2 cellular contexts compared by ENCODE assay signal in the genomic region with DNA sequence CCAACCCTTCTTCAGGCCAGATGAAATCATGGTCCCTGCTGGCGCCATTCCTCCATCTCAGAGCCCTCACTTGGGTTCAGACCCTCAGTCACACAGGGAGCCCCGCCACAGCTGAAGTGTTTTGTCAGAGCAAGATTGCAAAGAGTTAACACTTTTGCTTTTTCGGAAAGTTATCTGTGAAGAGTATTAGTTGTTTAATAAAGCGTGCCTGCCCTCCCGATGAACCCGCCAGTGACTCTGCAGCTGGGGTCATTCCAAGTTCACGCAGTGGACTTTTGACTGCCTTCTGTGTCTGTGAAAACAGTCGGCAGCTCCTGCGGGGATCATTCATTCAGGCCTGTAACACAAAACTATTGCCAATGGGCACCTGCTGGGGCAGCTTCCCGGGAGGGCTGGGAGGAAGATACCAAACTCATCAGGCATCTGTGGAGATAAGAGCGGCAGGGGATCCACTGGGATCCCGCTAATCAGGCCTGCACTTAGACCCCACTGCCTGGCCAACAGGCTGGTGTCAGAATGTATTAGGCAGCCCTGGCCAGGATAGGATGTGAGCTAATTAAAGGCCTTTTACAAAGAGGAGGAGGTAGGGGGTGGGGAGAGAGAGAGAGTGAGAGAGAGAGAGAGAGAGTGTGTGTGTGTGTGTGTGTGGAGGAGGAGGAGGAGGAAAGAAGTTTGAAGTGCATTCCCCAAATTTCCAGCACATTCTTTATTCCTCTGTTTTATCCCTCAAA.
TF ChIP-seq lines count a peak whose summit lies in the region.

No MANE protein-coding gene starts in this region.

TF ChIP-seq in K562, 482 proteins besides CTCF, POLR2A, EP300 and RAD21 (continued from another document and continues in another):
- TF ChIP-seq, protein P1, sequence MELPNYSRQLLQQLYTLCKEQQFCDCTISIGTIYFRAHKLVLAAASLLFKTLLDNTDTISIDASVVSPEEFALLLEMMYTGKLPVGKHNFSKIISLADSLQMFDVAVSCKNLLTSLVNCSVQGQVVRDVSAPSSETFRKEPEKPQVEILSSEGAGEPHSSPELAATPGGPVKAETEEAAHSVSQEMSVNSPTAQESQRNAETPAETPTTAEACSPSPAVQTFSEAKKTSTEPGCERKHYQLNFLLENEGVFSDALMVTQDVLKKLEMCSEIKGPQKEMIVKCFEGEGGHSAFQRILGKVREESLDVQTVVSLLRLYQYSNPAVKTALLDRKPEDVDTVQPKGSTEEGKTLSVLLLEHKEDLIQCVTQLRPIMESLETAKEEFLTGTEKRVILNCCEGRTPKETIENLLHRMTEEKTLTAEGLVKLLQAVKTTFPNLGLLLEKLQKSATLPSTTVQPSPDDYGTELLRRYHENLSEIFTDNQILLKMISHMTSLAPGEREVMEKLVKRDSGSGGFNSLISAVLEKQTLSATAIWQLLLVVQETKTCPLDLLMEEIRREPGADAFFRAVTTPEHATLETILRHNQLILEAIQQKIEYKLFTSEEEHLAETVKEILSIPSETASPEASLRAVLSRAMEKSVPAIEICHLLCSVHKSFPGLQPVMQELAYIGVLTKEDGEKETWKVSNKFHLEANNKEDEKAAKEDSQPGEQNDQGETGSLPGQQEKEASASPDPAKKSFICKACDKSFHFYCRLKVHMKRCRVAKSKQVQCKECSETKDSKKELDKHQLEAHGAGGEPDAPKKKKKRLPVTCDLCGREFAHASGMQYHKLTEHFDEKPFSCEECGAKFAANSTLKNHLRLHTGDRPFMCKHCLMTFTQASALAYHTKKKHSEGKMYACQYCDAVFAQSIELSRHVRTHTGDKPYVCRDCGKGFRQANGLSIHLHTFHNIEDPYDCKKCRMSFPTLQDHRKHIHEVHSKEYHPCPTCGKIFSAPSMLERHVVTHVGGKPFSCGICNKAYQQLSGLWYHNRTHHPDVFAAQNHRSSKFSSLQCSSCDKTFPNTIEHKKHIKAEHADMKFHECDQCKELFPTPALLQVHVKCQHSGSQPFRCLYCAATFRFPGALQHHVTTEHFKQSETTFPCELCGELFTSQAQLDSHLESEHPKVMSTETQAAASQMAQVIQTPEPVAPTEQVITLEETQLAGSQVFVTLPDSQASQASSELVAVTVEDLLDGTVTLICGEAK (IDR thresholded peaks at IDR 0.05): no peak
- TF ChIP-seq, protein P1 (CRISPR knock-in tag; IDR thresholded peaks at IDR 0.05): no peak
- TF ChIP-seq, protein P2, sequence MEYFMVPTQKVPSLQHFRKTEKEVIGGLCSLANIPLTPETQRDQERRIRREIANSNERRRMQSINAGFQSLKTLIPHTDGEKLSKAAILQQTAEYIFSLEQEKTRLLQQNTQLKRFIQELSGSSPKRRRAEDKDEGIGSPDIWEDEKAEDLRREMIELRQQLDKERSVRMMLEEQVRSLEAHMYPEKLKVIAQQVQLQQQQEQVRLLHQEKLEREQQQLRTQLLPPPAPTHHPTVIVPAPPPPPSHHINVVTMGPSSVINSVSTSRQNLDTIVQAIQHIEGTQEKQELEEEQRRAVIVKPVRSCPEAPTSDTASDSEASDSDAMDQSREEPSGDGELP (CRISPR knock-in tag; IDR thresholded peaks at IDR 0.05; ENCODE audit: borderline replicate concordance): no peak; the same call in 1 of the 2 replicates
- TF ChIP-seq, protein P3, sequence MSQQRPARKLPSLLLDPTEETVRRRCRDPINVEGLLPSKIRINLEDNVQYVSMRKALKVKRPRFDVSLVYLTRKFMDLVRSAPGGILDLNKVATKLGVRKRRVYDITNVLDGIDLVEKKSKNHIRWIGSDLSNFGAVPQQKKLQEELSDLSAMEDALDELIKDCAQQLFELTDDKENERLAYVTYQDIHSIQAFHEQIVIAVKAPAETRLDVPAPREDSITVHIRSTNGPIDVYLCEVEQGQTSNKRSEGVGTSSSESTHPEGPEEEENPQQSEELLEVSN (IDR thresholded peaks at IDR 0.05; ENCODE audit: borderline replicate concordance in 1 of 2, extremely low read depth in 1 of 2, insufficient read depth in 1 of 2, insufficient read length in 1 of 2, low read depth in 1 of 2, low read length in 1 of 2, poor library complexity in 1 of 2, severe bottlenecking in 1 of 2): peak in 1 of 2 experiments; percentile 4
- peak; percentile 59; the same call in 1 of the 2 replicates for TF ChIP-seq NFE2 (IDR thresholded peaks at IDR 0.05; ENCODE audit: low read depth)
- TF ChIP-seq RBM25 (IDR thresholded peaks at IDR 0.05; ENCODE audit: low read depth, low read length, severe bottlenecking): peak; percentile 57
- TF ChIP-seq ZNF311 (CRISPR knock-in tag; IDR thresholded peaks at IDR 0.05): no peak
- TF ChIP-seq CHCHD3 (CRISPR knock-in tag; IDR thresholded peaks at IDR 0.05): no peak
- TF ChIP-seq ZFP36 (IDR thresholded peaks at IDR 0.05; ENCODE audit: low read depth, low read length, partially characterized antibody): no peak
- TF ChIP-seq DACH1 (IDR thresholded peaks at IDR 0.05; ENCODE audit: partially characterized antibody): peak; percentile 92
- TF ChIP-seq, protein P4, sequence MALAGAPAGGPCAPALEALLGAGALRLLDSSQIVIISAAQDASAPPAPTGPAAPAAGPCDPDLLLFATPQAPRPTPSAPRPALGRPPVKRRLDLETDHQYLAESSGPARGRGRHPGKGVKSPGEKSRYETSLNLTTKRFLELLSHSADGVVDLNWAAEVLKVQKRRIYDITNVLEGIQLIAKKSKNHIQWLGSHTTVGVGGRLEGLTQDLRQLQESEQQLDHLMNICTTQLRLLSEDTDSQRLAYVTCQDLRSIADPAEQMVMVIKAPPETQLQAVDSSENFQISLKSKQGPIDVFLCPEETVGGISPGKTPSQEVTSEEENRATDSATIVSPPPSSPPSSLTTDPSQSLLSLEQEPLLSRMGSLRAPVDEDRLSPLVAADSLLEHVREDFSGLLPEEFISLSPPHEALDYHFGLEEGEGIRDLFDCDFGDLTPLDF (CRISPR knock-in tag; IDR thresholded peaks at IDR 0.05): no peak
- no peak for TF ChIP-seq ELF2 (CRISPR knock-in tag; IDR thresholded peaks at IDR 0.05)

TF ChIP-seq in liver, 16 proteins besides CTCF, POLR2A, EP300 and RAD21 (continued from another document):
- TF ChIP-seq, protein P5, sequence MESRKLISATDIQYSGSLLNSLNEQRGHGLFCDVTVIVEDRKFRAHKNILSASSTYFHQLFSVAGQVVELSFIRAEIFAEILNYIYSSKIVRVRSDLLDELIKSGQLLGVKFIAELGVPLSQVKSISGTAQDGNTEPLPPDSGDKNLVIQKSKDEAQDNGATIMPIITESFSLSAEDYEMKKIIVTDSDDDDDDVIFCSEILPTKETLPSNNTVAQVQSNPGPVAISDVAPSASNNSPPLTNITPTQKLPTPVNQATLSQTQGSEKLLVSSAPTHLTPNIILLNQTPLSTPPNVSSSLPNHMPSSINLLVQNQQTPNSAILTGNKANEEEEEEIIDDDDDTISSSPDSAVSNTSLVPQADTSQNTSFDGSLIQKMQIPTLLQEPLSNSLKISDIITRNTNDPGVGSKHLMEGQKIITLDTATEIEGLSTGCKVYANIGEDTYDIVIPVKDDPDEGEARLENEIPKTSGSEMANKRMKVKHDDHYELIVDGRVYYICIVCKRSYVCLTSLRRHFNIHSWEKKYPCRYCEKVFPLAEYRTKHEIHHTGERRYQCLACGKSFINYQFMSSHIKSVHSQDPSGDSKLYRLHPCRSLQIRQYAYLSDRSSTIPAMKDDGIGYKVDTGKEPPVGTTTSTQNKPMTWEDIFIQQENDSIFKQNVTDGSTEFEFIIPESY (IDR thresholded peaks at IDR 0.05): peak; percentile 83
- peak; percentile 40 for TF ChIP-seq FOXA2 (IDR thresholded peaks at IDR 0.05)
- TF ChIP-seq SP1 (IDR thresholded peaks at IDR 0.05): peak; percentile 95
- TF ChIP-seq, protein P6, sequence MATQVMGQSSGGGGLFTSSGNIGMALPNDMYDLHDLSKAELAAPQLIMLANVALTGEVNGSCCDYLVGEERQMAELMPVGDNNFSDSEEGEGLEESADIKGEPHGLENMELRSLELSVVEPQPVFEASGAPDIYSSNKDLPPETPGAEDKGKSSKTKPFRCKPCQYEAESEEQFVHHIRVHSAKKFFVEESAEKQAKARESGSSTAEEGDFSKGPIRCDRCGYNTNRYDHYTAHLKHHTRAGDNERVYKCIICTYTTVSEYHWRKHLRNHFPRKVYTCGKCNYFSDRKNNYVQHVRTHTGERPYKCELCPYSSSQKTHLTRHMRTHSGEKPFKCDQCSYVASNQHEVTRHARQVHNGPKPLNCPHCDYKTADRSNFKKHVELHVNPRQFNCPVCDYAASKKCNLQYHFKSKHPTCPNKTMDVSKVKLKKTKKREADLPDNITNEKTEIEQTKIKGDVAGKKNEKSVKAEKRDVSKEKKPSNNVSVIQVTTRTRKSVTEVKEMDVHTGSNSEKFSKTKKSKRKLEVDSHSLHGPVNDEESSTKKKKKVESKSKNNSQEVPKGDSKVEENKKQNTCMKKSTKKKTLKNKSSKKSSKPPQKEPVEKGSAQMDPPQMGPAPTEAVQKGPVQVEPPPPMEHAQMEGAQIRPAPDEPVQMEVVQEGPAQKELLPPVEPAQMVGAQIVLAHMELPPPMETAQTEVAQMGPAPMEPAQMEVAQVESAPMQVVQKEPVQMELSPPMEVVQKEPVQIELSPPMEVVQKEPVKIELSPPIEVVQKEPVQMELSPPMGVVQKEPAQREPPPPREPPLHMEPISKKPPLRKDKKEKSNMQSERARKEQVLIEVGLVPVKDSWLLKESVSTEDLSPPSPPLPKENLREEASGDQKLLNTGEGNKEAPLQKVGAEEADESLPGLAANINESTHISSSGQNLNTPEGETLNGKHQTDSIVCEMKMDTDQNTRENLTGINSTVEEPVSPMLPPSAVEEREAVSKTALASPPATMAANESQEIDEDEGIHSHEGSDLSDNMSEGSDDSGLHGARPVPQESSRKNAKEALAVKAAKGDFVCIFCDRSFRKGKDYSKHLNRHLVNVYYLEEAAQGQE (IDR thresholded peaks at IDR 0.05): peak; percentile 68
- peak; percentile 57 for TF ChIP-seq YY1 (IDR thresholded peaks at IDR 0.05)
- peak; percentile 73 for TF ChIP-seq MAX (IDR thresholded peaks at IDR 0.05)
- peak; percentile 100 for TF ChIP-seq RXRA (IDR thresholded peaks at IDR 0.05)
